In genomic region chr3:47781685-47782537, GRCh38 we compare ENCODE assay signal across 1 cellular context.
TF ChIP-seq lines count a peak whose summit lies in the region.

Gene SMARCC1 (minus strand): TSS chr3:47781893. CDS start chr3:47781797, 96 bp downstream.

TF ChIP-seq in HEK293, 187 proteins besides CTCF, POLR2A, EP300 and RAD21 (continued from another document and continues in another):
- no peak for TF ChIP-seq ZNF513 (tag by site-specific recombination; IDR thresholded peaks at IDR 0.05)
- 0 out of 2 replicates have a peak, but pooled peaks have one; percentile 7 for TF ChIP-seq ZNF146 (tag by site-specific recombination; IDR thresholded peaks at IDR 0.05)
- TF ChIP-seq ZNF660 (tag by site-specific recombination; IDR thresholded peaks at IDR 0.05) = peak; percentile 46
- TF ChIP-seq ZNF704 (tag by site-specific recombination; IDR thresholded peaks at IDR 0.05) = no peak
- no peak for TF ChIP-seq ZNF148 (tag by site-specific recombination; IDR thresholded peaks at IDR 0.05; ENCODE audit: borderline replicate concordance)
- no peak for TF ChIP-seq PRDM6 (tag by site-specific recombination; IDR thresholded peaks at IDR 0.05)
- TF ChIP-seq ZNF558 (tag by site-specific recombination; IDR thresholded peaks at IDR 0.05) = no peak
- no peak for TF ChIP-seq ATF2 (tag by site-specific recombination; IDR thresholded peaks at IDR 0.05; ENCODE audit: low read depth)
- TF ChIP-seq ZNF600 (tag by site-specific recombination; IDR thresholded peaks at IDR 0.05) = peak; percentile 90
- no peak for TF ChIP-seq KLF10 (tag by site-specific recombination; IDR thresholded peaks at IDR 0.05)
- TF ChIP-seq ZNF302 (tag by site-specific recombination; IDR thresholded peaks at IDR 0.05; ENCODE audit: low read depth) = no peak
- peak; percentile 92 for TF ChIP-seq ZBTB26 (tag by site-specific recombination; optimal IDR thresholded peaks at IDR 0.05)
- TF ChIP-seq ZNF10 (tag by site-specific recombination; IDR thresholded peaks at IDR 0.05) = 0 out of 2 replicates have a peak, but pooled peaks have one; percentile 15
- no peak for TF ChIP-seq AEBP2 (tag by site-specific recombination; IDR thresholded peaks at IDR 0.05; ENCODE audit: borderline replicate concordance)
- TF ChIP-seq KLF1 (tag by site-specific recombination; IDR thresholded peaks at IDR 0.05) = peak; percentile 31; the same call in 1 of the 2 replicates
- TF ChIP-seq ZNF394 (tag by site-specific recombination; IDR thresholded peaks at IDR 0.05; ENCODE audit: borderline replicate concordance) = peak; percentile 15; the same call in 1 of the 2 replicates
- no peak for TF ChIP-seq ZNF132 (tag by site-specific recombination; IDR thresholded peaks at IDR 0.05; ENCODE audit: borderline replicate concordance)
- no peak for TF ChIP-seq GLI2 (tag by site-specific recombination; IDR thresholded peaks at IDR 0.05; ENCODE audit: borderline replicate concordance, low read depth)
- peak; percentile 65 for TF ChIP-seq GLIS2 (tag by site-specific recombination; IDR thresholded peaks at IDR 0.05)
- no peak for TF ChIP-seq ZBTB6 (tag by site-specific recombination; IDR thresholded peaks at IDR 0.05)
- peak; percentile 21; the same call in 1 of the 2 replicates for TF ChIP-seq WT1 (tag by site-specific recombination; IDR thresholded peaks at IDR 0.05)
- no peak for TF ChIP-seq ZSCAN18 (tag by site-specific recombination; IDR thresholded peaks at IDR 0.05)
- TF ChIP-seq ZNF776 (tag by site-specific recombination; IDR thresholded peaks at IDR 0.05; ENCODE audit: borderline replicate concordance) = no peak
- peak; percentile 43; the same call in 1 of the 2 replicates for TF ChIP-seq TRIM28 (IDR thresholded peaks at IDR 0.05; ENCODE audit: borderline replicate concordance, low read length)
- no peak for TF ChIP-seq ZNF274 (IDR thresholded peaks at IDR 0.05; ENCODE audit: low read length)
- TF ChIP-seq ZNF274 (tag by site-specific recombination; IDR thresholded peaks at IDR 0.05; ENCODE audit: borderline replicate concordance) = no peak
- peak; percentile 95 for TF ChIP-seq ZBTB20 (tag by site-specific recombination; IDR thresholded peaks at IDR 0.05)
- peak; percentile 37; the same call in 1 of the 2 replicates for TF ChIP-seq ZIC2 (tag by site-specific recombination; IDR thresholded peaks at IDR 0.05)
- no peak for TF ChIP-seq ZNF777 (tag by site-specific recombination; IDR thresholded peaks at IDR 0.05; ENCODE audit: borderline replicate concordance)
- TF ChIP-seq ZNF239 (tag by site-specific recombination; IDR thresholded peaks at IDR 0.05) = no peak
- TF ChIP-seq SCRT2 (tag by site-specific recombination; IDR thresholded peaks at IDR 0.05) = no peak
- TF ChIP-seq ZNF626 (tag by site-specific recombination; IDR thresholded peaks at IDR 0.05) = no peak
- peak; percentile 71; the same call in 1 of the 2 replicates for TF ChIP-seq ZNF692 (tag by site-specific recombination; IDR thresholded peaks at IDR 0.05)
- no peak for TF ChIP-seq MEIS1 (CRISPR knock-in tag; IDR thresholded peaks at IDR 0.05; ENCODE audit: borderline replicate concordance)
- TF ChIP-seq ZNF791 (tag by site-specific recombination; IDR thresholded peaks at IDR 0.05) = no peak
- no peak for TF ChIP-seq ZNF112 (tag by site-specific recombination; IDR thresholded peaks at IDR 0.05)
- TF ChIP-seq KLF17 (tag by site-specific recombination; IDR thresholded peaks at IDR 0.05) = 0 out of 2 replicates have a peak, but pooled peaks have one; percentile 17
- no peak for TF ChIP-seq ZNF624 (tag by site-specific recombination; IDR thresholded peaks at IDR 0.05)
- TF ChIP-seq ZNF514 (tag by site-specific recombination; IDR thresholded peaks at IDR 0.05) = no peak
- no peak for TF ChIP-seq ZBTB21 (tag by site-specific recombination; IDR thresholded peaks at IDR 0.05)
- no peak for TF ChIP-seq ZBTB8A (tag by site-specific recombination; IDR thresholded peaks at IDR 0.05)
- TF ChIP-seq PBX3 (CRISPR knock-in tag; IDR thresholded peaks at IDR 0.05) = no peak; the same call in 1 of the 2 replicates
- no peak for TF ChIP-seq BCL11A (tag by site-specific recombination; IDR thresholded peaks at IDR 0.05; ENCODE audit: low read depth)
- no peak for TF ChIP-seq ZNF560 (tag by site-specific recombination; IDR thresholded peaks at IDR 0.05; ENCODE audit: borderline replicate concordance)
- TF ChIP-seq SALL2 (tag by site-specific recombination; IDR thresholded peaks at IDR 0.05; ENCODE audit: borderline replicate concordance) = no peak
